ENCODE assay signal across 22 cellular contexts in the genomic region with DNA sequence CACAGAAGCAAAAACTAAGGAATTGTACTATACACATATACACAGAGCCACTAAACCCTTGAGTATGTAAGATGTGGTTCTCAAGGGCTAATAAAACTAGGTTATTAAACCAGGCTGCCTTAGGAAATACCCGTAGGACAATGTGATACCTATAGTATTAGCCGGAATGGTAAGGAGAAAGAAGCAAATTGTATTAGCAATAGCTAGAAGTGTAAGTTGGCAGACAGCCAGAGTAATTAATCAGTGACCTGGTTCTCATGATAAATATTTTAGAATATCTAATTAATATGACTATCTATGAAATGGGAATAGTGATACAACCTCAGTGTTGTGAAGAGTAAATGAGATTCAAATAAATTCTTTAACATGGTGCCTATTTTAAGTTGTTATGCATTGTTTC. TPM values are rescaled to one million over a fixed set of nuclear protein-coding genes. Genes with fewer than 3 reads are reported as not detected.
DNase-seq lines count a peak whose midpoint lies in the region; ATAC-seq, FAIRE-seq and TF ChIP-seq lines count a peak whose summit lies in the region.
"Had no signal": no experiment of that assay in that cellular context is flagged by ENCODE, and none has a peak within 500 bp of the region (broad histone marks: within the 10 kb centered on the region; RNA-seq: fewer than 3 reads in every experiment).

No MANE protein-coding gene starts in this region.

- no peak for TF ChIP-seq EP300 in K562 (IDR thresholded peaks at IDR 0.05; ENCODE audit: low read length)

- CTCF ChIA-PET in K562 (lab: Yijun Ruan, JAX; ENCODE audit: low intra/inter-chr PET ratio): no interaction called here

- no peaks in the 10 kb centered on the region for H3K4me1 ChIP-seq in K562 (replicated peaks in 1 of 2; ENCODE audit: control insufficient read depth in 2 of 2, insufficient read depth in 2 of 2, low read length in 2 of 2)
- H3K4me1 ChIP-seq: A549 had no signal

- H2AFZ ChIP-seq in K562 (ENCODE audit: low read depth, low read length): no peak overlapping the region
- H2AFZ ChIP-seq: GM23338 had no signal

- H3K9me3 ChIP-seq in K562 (replicated peaks; ENCODE audit: control insufficient read depth, insufficient read depth, low read depth, low read length) (no peaks in the 10 kb centered on the region), WERI-Rb-1 (ENCODE audit: severe bottlenecking) (no peaks in the 10 kb centered on the region)
- H3K9me3 ChIP-seq: A549, Caco-2 had no signal

- H3K27me3 ChIP-seq in K562 (ENCODE audit: control insufficient read depth in 2 of 2, insufficient read depth in 2 of 2, low read length in 2 of 2) (no peaks in the 10 kb centered on the region), WERI-Rb-1 (ENCODE audit: insufficient read depth, low read depth, severe bottlenecking) (no peaks in the 10 kb centered on the region)

- no peak for TF ChIP-seq RAD21 in K562 (CRISPR knock-in tag; conservative IDR thresholded peaks at IDR 0.05 in 1 of 2, IDR thresholded peaks at IDR 0.05 in 1 of 2)

- H3K9me1 ChIP-seq in K562 (ENCODE audit: control insufficient read depth, insufficient read depth, low read length): no peaks in the 10 kb centered on the region

- H3K36me3 ChIP-seq in K562 (ENCODE audit: control insufficient read depth, insufficient read depth, low read length): no peaks in the 10 kb centered on the region
- no peaks in the 10 kb centered on the region for H3K36me3 ChIP-seq in WERI-Rb-1

- intact Hi-C loops in K562 (cut with micrococcal nuclease): no loop called here

- TF ChIP-seq CTCF in K562 (IDR thresholded peaks at IDR 0.05 in 2 of 3, conservative IDR thresholded peaks at IDR 0.05 in 1 of 3; ENCODE audit: insufficient read depth in 2 of 3, low read depth in 1 of 3, low read length in 3 of 3) (no peak), WERI-Rb-1 (IDR thresholded peaks at IDR 0.05; ENCODE audit: low read depth, low read length) (no peak), foreskin fibroblast (IDR thresholded peaks at IDR 0.05; ENCODE audit: low read depth, low read length) (no peak)

- ATAC-seq in K562: no peak
- ATAC-seq: A549, GM23338, HCT116 had no signal

- no peak overlapping the region for H3K9ac ChIP-seq in K562 (ENCODE audit: insufficient read depth in 1 of 2, low read depth in 2 of 2, low read length in 2 of 2)

- BruUV-seq in K562 (replicated peaks; lab: Mats Ljungman, UMichigan): no TSS peak

- POLR2A ChIA-PET in K562 (lab: Yijun Ruan, JAX): interaction anchor here (0.7 to 1.3 kb wide), 2 partner anchors 10 kb away, joined by 3 read pairs; no protein-coding TSS in a partner anchor

- H3K79me2 ChIP-seq in K562 (ENCODE audit: control insufficient read depth, insufficient read depth, low read length): no peaks in the 10 kb centered on the region

- peak; percentile 7 for DNase-seq in DMS 273 (lab: John Stamatoyannopoulos, UW; ENCODE audit: unreplicated experiment)
- no peak for DNase-seq in DMS 273 treated with DMSO at 0.1 percent for 48 hours (lab: John Stamatoyannopoulos, UW)
- DNase-seq in H54 (ENCODE audit: insufficient read length, low spot score): no peak
- no peak for DNase-seq in K562 (ENCODE audit: extremely low read depth in 1 of 4, low spot score in 3 of 4)
- DNase-seq in WERI-Rb-1: no peak
- no peak for DNase-seq in foreskin fibroblast
- DNase-seq: AML-193; Caco-2; CD4-positive, alpha-beta T cell; DMS79 treated with DMSO at 0.1 percent for 48 hours; GF-D8; H7; HFFc6 had no signal

- in situ Hi-C loops in K562 (cut with MboI): no loop called here

- FAIRE-seq in H54 (lab: Jason Lieb, UNC): peak; percentile 41
- no peak for FAIRE-seq in K562 (lab: Jason Lieb, UNC)
- FAIRE-seq: A549, D721Med, HTR-8/SVneo had no signal

- 84% methylated on average over 2 of the region's 2 CpGs for WGBS in K562 (ENCODE audit: insufficient coverage, low coverage, missing lambda C conversion rate)

- H3K27ac ChIP-seq in K562 (ENCODE audit: extremely low read depth, low read depth, low read length) (no peak overlapping the region), temporal lobe (ENCODE audit: low read depth, low read length) (peak overlapping the region; percentile 29), WERI-Rb-1 (no peak overlapping the region)
- H3K27ac ChIP-seq: 22Rv1, A549, C4-2B, HL-60 had no signal

- H4K20me1 ChIP-seq in K562 (replicated peaks; ENCODE audit: control insufficient read depth, insufficient read depth, low read length): no peaks in the 10 kb centered on the region

- no peak overlapping the region for H3K4me2 ChIP-seq in K562 (ENCODE audit: insufficient read depth, low read length)
- H3K4me2 ChIP-seq: A549, GM23338 had no signal

- TF ChIP-seq POLR2A in H54 (IDR thresholded peaks at IDR 0.05; ENCODE audit: low read depth, low read length): no peak
- no peak for TF ChIP-seq POLR2A in K562 (conservative IDR thresholded peaks at IDR 0.05)

- no peak overlapping the region for H3K4me3 ChIP-seq in K562
- no peak overlapping the region for H3K4me3 ChIP-seq in WERI-Rb-1 (ENCODE audit: low read depth, low read length)
- no peak overlapping the region for H3K4me3 ChIP-seq in foreskin fibroblast (ENCODE audit: low read depth in 1 of 2, low read length in 2 of 2)
- H3K4me3 ChIP-seq: A549, GM23338 had no signal

TF ChIP-seq in K562, 482 proteins besides CTCF, POLR2A, EP300 and RAD21:
- no peak for TF ChIP-seq GTF2A2 (tag; IDR thresholded peaks at IDR 0.05)
- peak; percentile 73 for TF ChIP-seq NFIC (IDR thresholded peaks at IDR 0.05)

RNA-seq across cellular contexts. Expression of a gene that starts 18.6 kb away (rescaled TPM):
- total RNA-seq in K562 (2011; cell fraction: chromatin; rRNA removed; ENCODE audit: low replicate concordance): 22.6 and 34.0 TPM in 2 replicates
- 13.3 and 18.2 TPM in 2 replicates for total RNA-seq in K562 (2011; cell fraction: nucleolus; rRNA removed)
- total RNA-seq in K562 (2011; cell fraction: nucleoplasm; rRNA removed): 21.1 and 23.0 TPM in 2 replicates
- total RNA-seq in K562 (2014; rRNA removed) (5.7 and 7.9 TPM in 2 replicates), K562 (2014; rRNA removed; fragmentation: Illumina TruSeq; extraction: Trizol) (14.8 and 15.1 TPM in 2 replicates), K562 (2015; rRNA removed; fragmentation: Illumina TruSeq; extraction: Trizol) (9.2 and 9.5 TPM in 2 replicates), K562 (2021) (9.3 and 11.0 TPM in 2 replicates), temporal lobe (43.3 TPM)
- polyA plus RNA-seq in K562 (2011; rRNA removed) (11.3 and 15.2 TPM in 2 replicates), K562 (2014; fragmentation: Illumina TruSeq; extraction: Trizol) (13.2 and 14.7 TPM in 2 replicates), K562 (2014; fragmentation: Nextera tagmentation; extraction: Ambion mirVana) (1 to 10 TPM; 7.8 to 8.1 TPM), K562 (2014; rRNA removed) (7.7 and 9.4 TPM in 2 replicates)
- 2.2 and 5.1 TPM in 2 replicates for polyA plus RNA-seq in K562 (2011; cell fraction: cytosol; rRNA removed)
- polyA plus RNA-seq in K562 (2011; cell fraction: nucleus; rRNA removed): 5.9 and 8.1 TPM in 2 replicates
- polyA plus RNA-seq in K562 (2012): 4.9 and 7.1 TPM in 2 replicates
- polyA minus RNA-seq in K562 (2011; rRNA and poly(A)+ RNA removed): 24.4 and 25.6 TPM in 2 replicates
- polyA minus RNA-seq in K562 (2011; cell fraction: cytosol; rRNA and poly(A)+ RNA removed): 5.8 and 10.5 TPM in 2 replicates
- 4.8 and 12.3 TPM in 2 replicates for polyA minus RNA-seq in K562 (2011; cell fraction: nucleus; rRNA and poly(A)+ RNA removed)

RNA-seq across cellular contexts. Expression of a gene that starts 29.1 kb away (rescaled TPM):
- 26.2 and 31.5 TPM in 2 replicates for total RNA-seq in K562 (2011; cell fraction: chromatin; rRNA removed; ENCODE audit: low replicate concordance)
- 24.9 and 35.2 TPM in 2 replicates for total RNA-seq in K562 (2011; cell fraction: nucleolus; rRNA removed)
- total RNA-seq in K562 (2011; cell fraction: nucleoplasm; rRNA removed): 20.5 and 25.2 TPM in 2 replicates
- total RNA-seq in K562 (2014; rRNA removed): 15.3 and 16.0 TPM in 2 replicates
- 21.9 and 22.1 TPM in 2 replicates for total RNA-seq in K562 (2014; rRNA removed; fragmentation: Illumina TruSeq; extraction: Trizol)
- 26.0 and 26.4 TPM in 2 replicates for total RNA-seq in K562 (2015; rRNA removed; fragmentation: Illumina TruSeq; extraction: Trizol)
- total RNA-seq in K562 (2021): 18.3 and 19.2 TPM in 2 replicates
- polyA plus RNA-seq in K562 (2011; rRNA removed): 23.1 and 27.9 TPM in 2 replicates
- polyA plus RNA-seq in K562 (2011; cell fraction: cytosol; rRNA removed): 14.6 and 16.2 TPM in 2 replicates
- polyA plus RNA-seq in K562 (2011; cell fraction: nucleus; rRNA removed): 10.4 and 13.2 TPM in 2 replicates
- 14.2 and 14.7 TPM in 2 replicates for polyA plus RNA-seq in K562 (2012)
- polyA plus RNA-seq in K562 (2014; fragmentation: Illumina TruSeq; extraction: Trizol): 18.0 and 23.0 TPM in 2 replicates
- 1 to 10 TPM; 3.5 to 5.1 TPM for polyA plus RNA-seq in K562 (2014; fragmentation: Nextera tagmentation; extraction: Ambion mirVana)
- polyA plus RNA-seq in K562 (2014; rRNA removed): 13.9 and 15.4 TPM in 2 replicates
- 31.5 and 34.3 TPM in 2 replicates for polyA minus RNA-seq in K562 (2011; rRNA and poly(A)+ RNA removed)
- 11.5 and 15.1 TPM in 2 replicates for polyA minus RNA-seq in K562 (2011; cell fraction: cytosol; rRNA and poly(A)+ RNA removed)
- 14.3 and 27.2 TPM in 2 replicates for polyA minus RNA-seq in K562 (2011; cell fraction: nucleus; rRNA and poly(A)+ RNA removed)
- 29.7 TPM for total RNA-seq in temporal lobe
